ENCODE assay signal across 14 cellular contexts in genomic region chr5:76791461-76791860, GRCh38. TPM values are rescaled to one million over a fixed set of nuclear protein-coding genes. Genes with fewer than 3 reads are reported as not detected.
DNase-seq lines count a peak whose midpoint lies in the region; ATAC-seq and TF ChIP-seq lines count a peak whose summit lies in the region.
"Had no signal": no experiment of that assay in that cellular context is flagged by ENCODE, and none has a peak within 500 bp of the region (broad histone marks: within the 10 kb centered on the region; RNA-seq: fewer than 3 reads in every experiment).

No MANE protein-coding gene starts in this region.

- no peak overlapping the region; the same call in 1 of the 2 replicates for H3K4me3 Mint-ChIP-seq in HFFc6
- no peak overlapping the region for H3K4me3 Mint-ChIP-seq in activated CD4-positive, alpha-beta memory T cell treated with anti-CD3 and anti-CD28 coated beads for 36 hours
- no peak overlapping the region for H3K4me3 Mint-ChIP-seq in endodermal cell
- H3K4me3 Mint-ChIP-seq: activated CD8-positive, alpha-beta T cell treated with anti-CD3 and anti-CD28 coated beads, Interleukin-2, amount 10 ng/mL, durations not matched to agents 7 days and 5 days; activated naive CD4-positive, alpha-beta T cell treated with anti-CD3 and anti-CD28 coated beads, Interleukin-2, amount 50 U/mL, for 24 hours; IgD-negative memory B cell; naive thymus-derived CD4-positive, alpha-beta T cell had no signal

- no peak for TF ChIP-seq CTCF in HFFc6 (IDR thresholded peaks at IDR 0.05)
- TF ChIP-seq CTCF in brain microvascular endothelial cell (IDR thresholded peaks at IDR 0.05; ENCODE audit: low read depth, low read length, missing control alignments) = no peak
- no peak for TF ChIP-seq CTCF in left lung (IDR thresholded peaks at IDR 0.05)
- no peak for TF ChIP-seq CTCF in endodermal cell (conservative IDR thresholded peaks at IDR 0.05)

- H3K27ac Mint-ChIP-seq in HFFc6 (peak overlapping the region; percentile 97), endodermal cell (no peak overlapping the region)
- H3K27ac Mint-ChIP-seq in activated CD4-positive, alpha-beta memory T cell treated with anti-CD3 and anti-CD28 coated beads for 36 hours = no peak overlapping the region
- H3K27ac Mint-ChIP-seq: activated CD8-positive, alpha-beta T cell treated with anti-CD3 and anti-CD28 coated beads, Interleukin-2, amount 10 ng/mL, durations not matched to agents 7 days and 5 days; IgD-negative memory B cell had no signal

- H3K27me3 Mint-ChIP-seq in HFFc6 (ENCODE audit: insufficient read depth) = no peaks in the 10 kb centered on the region; the same call in none of the 2 replicates
- no peaks in the 10 kb centered on the region for H3K27me3 Mint-ChIP-seq in activated CD4-positive, alpha-beta memory T cell treated with anti-CD3 and anti-CD28 coated beads for 36 hours
- H3K27me3 Mint-ChIP-seq in endodermal cell (ENCODE audit: insufficient read depth) = peaks cover 43% of the 10 kb centered on the region
- H3K27me3 Mint-ChIP-seq: activated naive CD4-positive, alpha-beta T cell treated with anti-CD3 and anti-CD28 coated beads, Interleukin-2, amount 50 U/mL, for 24 hours; IgD-negative memory B cell; naive thymus-derived CD4-positive, alpha-beta T cell had no signal

- peak; percentile 4 for DNase-seq in HFFc6
- DNase-seq in brain microvascular endothelial cell = no peak
- DNase-seq in left lung = no peak
- DNase-seq in activated CD4-positive, alpha-beta memory T cell treated with anti-CD3 and anti-CD28 coated beads for 36 hours = no peak
- no peak for DNase-seq in A172 (ENCODE audit: low spot score)
- DNase-seq in RKO (ENCODE audit: low spot score) = no peak
- DNase-seq in endodermal cell = no peak
- DNase-seq: activated CD8-positive, alpha-beta T cell treated with anti-CD3 and anti-CD28 coated beads, Interleukin-2, amount 10 ng/mL, durations not matched to agents 7 days and 5 days; effector memory CD4-positive, alpha-beta T cell; NK-92 treated with Interleukin-12 subunit alpha and Interleukin-12 subunit beta, amount 100 ng/mL, for 24 hours had no signal

- H3K9me3 ChIP-seq in left lung = no peaks in the 10 kb centered on the region
- H3K9me3 ChIP-seq in stomach smooth muscle (ENCODE audit: control insufficient read depth in 2 of 2, low read length in 2 of 2) = no peaks in the 10 kb centered on the region
- peaks cover 5% of the 10 kb centered on the region for H3K9me3 ChIP-seq in endodermal cell (ENCODE audit: control insufficient read depth, low read length)

- H3K9me3 Mint-ChIP-seq in HFFc6 = no peaks in the 10 kb centered on the region
- no peaks in the 10 kb centered on the region for H3K9me3 Mint-ChIP-seq in activated CD4-positive, alpha-beta memory T cell treated with anti-CD3 and anti-CD28 coated beads for 36 hours
- H3K9me3 Mint-ChIP-seq in endodermal cell = peaks cover 11% of the 10 kb centered on the region
- H3K9me3 Mint-ChIP-seq: activated naive CD4-positive, alpha-beta T cell treated with anti-CD3 and anti-CD28 coated beads, Interleukin-2, amount 50 U/mL, for 24 hours had no signal

- H3K9ac ChIP-seq in stomach smooth muscle (ENCODE audit: low read length in 2 of 2) (no peak overlapping the region), endodermal cell (ENCODE audit: extremely low read depth, low read length, poor library complexity, severe bottlenecking) (no peak overlapping the region)

- POLR2A ChIA-PET in activated CD4-positive, alpha-beta memory T cell treated with anti-CD3 and anti-CD28 coated beads for 36 hours (lab: Charles Lee) = interaction anchor here (0.8 to 1.5 kb wide), 2 partner anchors 15 to 59 kb away, joined by 3 to 7 read pairs; no protein-coding TSS in a partner anchor

- H3K27ac ChIP-seq in brain microvascular endothelial cell = peak overlapping the region; percentile 99
- H3K27ac ChIP-seq in left lung = peak overlapping the region; percentile 51 to 65
- H3K27ac ChIP-seq in stomach smooth muscle (ENCODE audit: low read length) = peak overlapping the region; percentile 6
- H3K27ac ChIP-seq in endodermal cell (ENCODE audit: low read depth, low read length) = no peak overlapping the region

- CTCF ChIA-PET in activated CD4-positive, alpha-beta memory T cell treated with anti-CD3 and anti-CD28 coated beads for 36 hours (lab: Charles Lee) = interaction anchor here (1.3 to 1.6 kb wide), 2 partner anchors 17 to 189 kb away, joined by 5 to 10 read pairs; no protein-coding TSS in a partner anchor

- intact Hi-C loops in left lung (cut with DNase I) = no loop called here
- intact Hi-C loops in activated CD4-positive, alpha-beta memory T cell treated with anti-CD3 and anti-CD28 coated beads for 36 hours (cut with micrococcal nuclease) = loop anchor here (1.0 to 2.0 kb wide), 3 partner anchors 15 to 57 kb away; no protein-coding TSS in a partner anchor

- in situ Hi-C loops in brain microvascular endothelial cell (cut with HindIII; ENCODE audit: low pct_ligation_motif_present, low sequenced_read_pairs) = no loop called here

- H3K4me1 ChIP-seq in left lung = peaks cover 12 to 29% of the 10 kb centered on the region in 2 donors
- H3K4me1 ChIP-seq in stomach smooth muscle (ENCODE audit: control insufficient read depth, insufficient read depth, low read length) = no peaks in the 10 kb centered on the region
- no peaks in the 10 kb centered on the region for H3K4me1 ChIP-seq in endodermal cell (ENCODE audit: control insufficient read depth, insufficient read depth, low read length)

- no peaks in the 10 kb centered on the region for H3K27me3 ChIP-seq in brain microvascular endothelial cell (replicated peaks)
- H3K27me3 ChIP-seq in left lung = no peaks in the 10 kb centered on the region
- H3K27me3 ChIP-seq in stomach smooth muscle (ENCODE audit: control insufficient read depth in 1 of 2, insufficient read depth in 2 of 2, low read length in 2 of 2) = no peaks in the 10 kb centered on the region
- H3K27me3 ChIP-seq in endodermal cell (ENCODE audit: control insufficient read depth, insufficient read depth, low read length, poor library complexity, severe bottlenecking) = peaks cover 10% of the 10 kb centered on the region

- no peak overlapping the region for H3K4me3 ChIP-seq in brain microvascular endothelial cell (ENCODE audit: low read depth, low read length)
- H3K4me3 ChIP-seq in left lung = no peak overlapping the region
- no peak overlapping the region for H3K4me3 ChIP-seq in stomach smooth muscle (ENCODE audit: low read length in 2 of 2)
- H3K4me3 ChIP-seq in endodermal cell (ENCODE audit: low read length) = no peak overlapping the region

- H3K4me1 Mint-ChIP-seq in HFFc6 (ENCODE audit: low read depth) = peaks cover 52% of the 10 kb centered on the region
- H3K4me1 Mint-ChIP-seq in activated CD4-positive, alpha-beta memory T cell treated with anti-CD3 and anti-CD28 coated beads for 36 hours (ENCODE audit: low read depth) = peaks cover 20% of the 10 kb centered on the region
- peaks cover 8% of the 10 kb centered on the region for H3K4me1 Mint-ChIP-seq in endodermal cell

- no peak for ATAC-seq in left lung

- H3K36me3 Mint-ChIP-seq in HFFc6 (ENCODE audit: low read depth) = no peaks in the 10 kb centered on the region; the same call in 1 of the 2 replicates
- H3K36me3 Mint-ChIP-seq in activated CD4-positive, alpha-beta memory T cell treated with anti-CD3 and anti-CD28 coated beads for 36 hours = no peaks in the 10 kb centered on the region
- peaks cover 3% of the 10 kb centered on the region for H3K36me3 Mint-ChIP-seq in endodermal cell (ENCODE audit: low read depth)
- H3K36me3 Mint-ChIP-seq: activated naive CD4-positive, alpha-beta T cell treated with anti-CD3 and anti-CD28 coated beads, Interleukin-2, amount 50 U/mL, for 24 hours; IgD-negative memory B cell had no signal

- 98 to 100% methylated on average over 1 of the region's 1 CpG for WGBS in endodermal cell (ENCODE audit: insufficient coverage in 1 of 2, insufficient read length in 1 of 2), 2 experiments

- H3K36me3 ChIP-seq in brain microvascular endothelial cell (replicated peaks) (no peaks in the 10 kb centered on the region), left lung (no peaks in the 10 kb centered on the region), stomach smooth muscle (ENCODE audit: control insufficient read depth in 2 of 2, insufficient read depth in 2 of 2, low read length in 2 of 2) (no peaks in the 10 kb centered on the region), endodermal cell (ENCODE audit: control insufficient read depth, insufficient read depth, low read length) (no peaks in the 10 kb centered on the region)

RNA-seq across cellular contexts. Expression of gene F2RL1, which starts 27.4 kb away (rescaled TPM):
- 1 to 10 TPM; 2.9 to 6.4 (median 6.0) TPM for total RNA-seq in HFFc6 (2021; fragmentation: NEBNext Ultra II Directional; extraction: Animal tissue kit (Norgen Biotek cat#: 25700))
- total RNA-seq in left lung (10 to 100 TPM in 1 of 2 donors, 1 to 10 TPM in 1; 6.5 to 12.0 TPM), endodermal cell (10 to 100 TPM; 13.4 to 18.2 TPM)
- total RNA-seq in activated CD4-positive, alpha-beta memory T cell treated with anti-CD3 and anti-CD28 coated beads for 36 hours = 1 to 10 TPM; 2.3 to 2.9 TPM
- 1.7 and 2.3 TPM in 2 replicates for total RNA-seq in A172 (2014; rRNA removed; shearing (Covaris generic))
- polyA plus RNA-seq in endodermal cell (2013, experiment 1 of 2) = 8.1 TPM
- 7.6 TPM for polyA plus RNA-seq in endodermal cell (2013, experiment 2 of 2)

RNA-seq across cellular contexts. Expression of gene S100Z, which starts 58.4 kb away (rescaled TPM):
- total RNA-seq in HFFc6 (2021; fragmentation: NEBNext Ultra II Directional; extraction: Animal tissue kit (Norgen Biotek cat#: 25700)) = not detected
- total RNA-seq in left lung (under 1 TPM; 0.52 to 0.60 TPM), endodermal cell (10 to 100 TPM; 17.2 to 18.3 TPM)
- total RNA-seq in activated CD4-positive, alpha-beta memory T cell treated with anti-CD3 and anti-CD28 coated beads for 36 hours = 1 to 10 TPM; 1.8 to 2.1 TPM
- 0.47 TPM in 1 of 2 replicates, not detected in the other for total RNA-seq in A172 (2014; rRNA removed; shearing (Covaris generic))
- 0.75 TPM for polyA plus RNA-seq in endodermal cell (2013, experiment 1 of 2)
- 1.4 TPM for polyA plus RNA-seq in endodermal cell (2013, experiment 2 of 2)
- polyA plus RNA-seq: naive thymus-derived CD4-positive, alpha-beta T cell had no signal

Comparison
In these comparisons a context has a peak if more than half of its experiments do, and no peak if none do; other contexts are left out.
1. RNA of gene S100Z, which starts 58.4 kb away (total RNA-seq): 17.2 to 18.3 TPM in endodermal cell; 1.8 to 2.1 TPM in activated CD4-positive, alpha-beta memory T cell treated with anti-CD3 and anti-CD28 coated beads for 36 hours, 0.52 to 0.60 TPM in left lung, 0.47 TPM in A172 and not detected in HFFc6; every median in the first group is over 4 times any median in the second.